Comparison of ENCODE assay signal across 8 cellular contexts in the genomic region with DNA sequence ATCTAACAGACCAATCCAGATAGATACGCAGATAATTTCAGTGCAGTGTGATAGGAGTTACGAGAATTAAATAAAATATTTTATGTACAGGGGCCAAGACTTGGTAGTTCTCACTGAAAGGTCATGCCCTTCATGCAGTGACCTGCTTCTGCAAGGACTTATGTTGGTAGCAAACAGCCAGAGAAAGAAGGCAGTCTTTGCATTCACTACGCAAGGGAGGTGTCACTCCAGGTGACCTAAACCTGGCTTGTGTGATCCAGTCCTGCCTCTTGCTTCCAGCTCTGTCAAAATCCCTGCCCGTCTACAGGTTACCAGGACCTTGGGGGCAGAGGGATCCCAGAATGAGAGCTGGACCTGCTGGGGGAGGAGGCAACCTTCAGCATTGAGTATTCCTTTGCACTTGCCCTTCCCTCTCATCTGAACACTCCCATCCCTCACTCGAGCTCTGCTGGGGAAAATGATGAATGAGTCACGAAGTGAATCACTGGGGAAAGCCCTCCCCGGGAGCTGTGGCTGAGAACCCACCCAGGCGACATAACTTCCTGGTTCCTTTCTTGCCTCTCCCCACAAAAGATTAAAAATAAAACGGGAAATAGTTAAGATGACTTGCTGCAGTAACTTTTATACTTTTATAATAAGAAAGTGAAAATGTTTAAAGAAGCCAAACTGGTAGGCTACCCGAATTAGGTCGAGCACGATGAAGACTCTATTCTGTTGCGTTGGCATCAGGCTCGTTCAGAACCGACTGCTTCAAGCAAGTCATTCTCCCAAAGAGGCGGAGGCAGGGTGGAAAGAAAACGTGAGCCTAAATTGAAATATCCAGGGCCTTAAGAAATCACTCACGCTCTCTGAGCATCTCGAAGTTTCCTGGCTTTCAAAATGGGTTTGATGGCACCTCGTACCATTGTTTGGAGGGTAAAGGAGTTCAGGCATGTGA.
DNase-seq lines count a peak whose midpoint lies in the region; ATAC-seq and TF ChIP-seq lines count a peak whose summit lies in the region.

No MANE protein-coding gene starts in this region.

- DNase-seq in CD1c-positive myeloid dendritic cell (ENCODE audit: extremely low spot score) (peak; percentile 91), SJSA1 (ENCODE audit: low read depth in 1 of 2, low spot score in 2 of 2) (peak; percentile 67 to 72), ascending aorta (ENCODE audit: low spot score in 2 of 2) (peak; percentile 28 to 88), right lobe of liver (peak in 1 of 3 donors; percentile 40), sigmoid colon (no peak), DMS114 treated with DMSO at 0.1 percent for 48 hours (lab: John Stamatoyannopoulos, UW; ENCODE audit: unreplicated experiment) (no peak)
- peak; percentile 28 to 30 for DNase-seq in stimulated activated CD8-positive, alpha-beta memory T cell treated with anti-CD3 and anti-CD28 coated beads, Interleukin-7, amount 100 ng/mL, for 48 hours (ENCODE audit: extremely low read depth in 1 of 2, low read depth in 1 of 2)

- no peak for TF ChIP-seq EP300 in sigmoid colon (IDR thresholded peaks at IDR 0.05)

- ATAC-seq in HG02588 (IDR thresholded peaks at IDR 0.05; ENCODE audit: unreplicated experiment) = peak; percentile 54
- ATAC-seq in right lobe of liver = peak; percentile 57 to 84 (median 68)

- 42% methylated on average over 19 of the region's 20 CpGs for WGBS in right lobe of liver (ENCODE audit: insufficient coverage, low coverage, low lambda C conversion rate, missing lambda C conversion rate)
- WGBS in sigmoid colon, 2 donors = 45 to 61% methylated on average over 20 of the region's 20 CpGs

- H3K9me3 ChIP-seq in SJSA1 (replicated peaks) (0 out of 2 replicates have a peak, but pooled peaks cover 2% of the 10 kb centered on the region), ascending aorta (no peaks in the 10 kb centered on the region), right lobe of liver (no peaks in the 10 kb centered on the region), sigmoid colon (no peaks in the 10 kb centered on the region)

- H3K4me1 ChIP-seq in SJSA1 (replicated peaks) (peaks cover 9% of the 10 kb centered on the region), ascending aorta (peaks cover 0 to 18% of the 10 kb centered on the region in 2 donors), right lobe of liver (no peaks in the 10 kb centered on the region), sigmoid colon (no peaks in the 10 kb centered on the region)

- intact Hi-C loops in ascending aorta (cut with DNase I) (loop anchor here (1.0 to 2.0 kb wide), 2 partner anchors 39 to 216 kb away; a partner anchor contains a TSS), right lobe of liver (cut with DNase I) (loop anchor here (10.0 kb wide), 3 partner anchors 215 to 365 kb away; a partner anchor contains a TSS), sigmoid colon (cut with DNase I) (loop anchor here (10.0 kb wide), 1 partner anchor 215 kb away; a partner anchor contains a TSS)

- H3K4me3 ChIP-seq in SJSA1 = peak overlapping the region; percentile 12; the same call in 1 of the 2 replicates
- H3K4me3 ChIP-seq in ascending aorta = peak overlapping the region; percentile 34 to 55
- no peak overlapping the region for H3K4me3 ChIP-seq in right lobe of liver
- H3K4me3 ChIP-seq in sigmoid colon = no peak overlapping the region

- TF ChIP-seq CTCF in ascending aorta (IDR thresholded peaks at IDR 0.05) = no peak
- no peak for TF ChIP-seq CTCF in right lobe of liver (IDR thresholded peaks at IDR 0.05)
- no peak for TF ChIP-seq CTCF in sigmoid colon (IDR thresholded peaks at IDR 0.05)

- H3K36me3 ChIP-seq in SJSA1 = no peaks in the 10 kb centered on the region
- no peaks in the 10 kb centered on the region for H3K36me3 ChIP-seq in ascending aorta
- no peaks in the 10 kb centered on the region for H3K36me3 ChIP-seq in right lobe of liver
- H3K36me3 ChIP-seq in sigmoid colon = no peaks in the 10 kb centered on the region

- TF ChIP-seq POLR2A in right lobe of liver (IDR thresholded peaks at IDR 0.05) = no peak
- TF ChIP-seq POLR2A in sigmoid colon (IDR thresholded peaks at IDR 0.05) = no peak

- H3K27me3 ChIP-seq in SJSA1 (replicated peaks) (no peaks in the 10 kb centered on the region), ascending aorta (no peaks in the 10 kb centered on the region), right lobe of liver (no peaks in the 10 kb centered on the region), sigmoid colon (no peaks in the 10 kb centered on the region)

- H3K27ac ChIP-seq in SJSA1 (peak overlapping the region; percentile 59), ascending aorta (peak overlapping the region; percentile 70 to 80), right lobe of liver (peak overlapping the region in 2 of 3 donors; percentile 10 to 58), sigmoid colon (peak overlapping the region in 2 of 4 donors; percentile 25 to 53)

Comparison
In these comparisons a context has a peak if more than half of its experiments do, and no peak if none do; other contexts are left out.
1. DNase-seq: peak in CD1c-positive myeloid dendritic cell (single experiment), SJSA1 (2 of 2), ascending aorta (2 of 2) and stimulated activated CD8-positive, alpha-beta memory T cell treated with anti-CD3 and anti-CD28 coated beads, Interleukin-7, amount 100 ng/mL, for 48 hours (2 of 2); none in sigmoid colon (single experiment) and DMS114 treated with DMSO at 0.1 percent for 48 hours (single experiment).
2. H3K4me3 ChIP-seq: peak in SJSA1 (single experiment) and ascending aorta (2 of 2); none in right lobe of liver (0 of 3) and sigmoid colon (0 of 4).